ENCODE assay signal across 8 cellular contexts in genomic region chr3:150760431-150761200, GRCh38. TPM values are rescaled to one million over a fixed set of nuclear protein-coding genes. Genes with fewer than 3 reads are reported as not detected.
DNase-seq lines count a peak whose midpoint lies in the region; ATAC-seq, FAIRE-seq and TF ChIP-seq lines count a peak whose summit lies in the region.

No MANE protein-coding gene starts in this region.

- peak overlapping the region; percentile 93 to 97 (median 95) for H3K4me3 Mint-ChIP-seq in CD8-positive, alpha-beta memory T cell

- FAIRE-seq in GM12878 (lab: Jason Lieb, UNC) = no peak

- 2% methylated on average over 6 of the region's 6 CpGs for WGBS in GM12878 (ENCODE audit: insufficient coverage, insufficient replicate concordance, low lambda C conversion rate, missing lambda C conversion rate)

- peaks cover 83% of the 10 kb centered on the region for H3K79me2 ChIP-seq in GM12878 (ENCODE audit: control insufficient read depth, insufficient read depth, low read length)

- H3K9me3 Mint-ChIP-seq in CD8-positive, alpha-beta memory T cell = no peaks in the 10 kb centered on the region

- H3K4me3 ChIP-seq in CD8-positive, alpha-beta memory T cell (ENCODE audit: low read length) = peak overlapping the region; percentile 83
- H3K4me3 ChIP-seq in GM12878 (peak overlapping the region; percentile 94), mucosa of stomach (ENCODE audit: low read length) (peak overlapping the region; percentile 27)

- peak overlapping the region; percentile 95 for H3K27ac ChIP-seq in CD8-positive, alpha-beta memory T cell (ENCODE audit: low read depth, low read length)
- H3K27ac ChIP-seq in KOPT-K1 (ENCODE audit: low read depth, low read length, poor library complexity, severe bottlenecking) (peak overlapping the region; percentile 87), GM12878 (ENCODE audit: control insufficient read depth, insufficient read depth) (peak overlapping the region; percentile 77)

- intact Hi-C loops in GM12878 (cut with micrococcal nuclease; ENCODE audit: unreplicated experiment) = loop anchor here (2.0 to 5.0 kb wide), 4 partner anchors 22 to 1512 kb away; no protein-coding TSS in a partner anchor

- peaks cover 32% of the 10 kb centered on the region for H3K4me1 ChIP-seq in CD8-positive, alpha-beta memory T cell (ENCODE audit: insufficient read depth, low read length)
- H3K4me1 ChIP-seq in GM12878 (ENCODE audit: control insufficient read depth, insufficient read depth, low read length) = peaks cover 12% of the 10 kb centered on the region
- H3K4me1 ChIP-seq in mucosa of stomach (ENCODE audit: control insufficient read depth, insufficient read depth, low read length) = peaks cover 18% of the 10 kb centered on the region

- peak; percentile 31 for ATAC-seq in GM21390 (IDR thresholded peaks at IDR 0.05; ENCODE audit: unreplicated experiment)
- ATAC-seq in GM12878 = peak; percentile 49

- no peaks in the 10 kb centered on the region for H3K36me3 ChIP-seq in CD8-positive, alpha-beta memory T cell (ENCODE audit: insufficient read depth, low read length)
- H3K36me3 ChIP-seq in KOPT-K1 (ENCODE audit: insufficient read depth, low read length) (peaks cover 34% of the 10 kb centered on the region), GM12878 (ENCODE audit: control insufficient read depth in 2 of 2, insufficient read depth in 2 of 2, low read length in 1 of 2) (no peaks in the 10 kb centered on the region; a peak in 1 of 4 replicates), mucosa of stomach (ENCODE audit: control insufficient read depth, insufficient read depth, low read length) (peaks cover 5% of the 10 kb centered on the region)

- H3K27me3 ChIP-seq in CD8-positive, alpha-beta memory T cell (ENCODE audit: insufficient read depth, low read length, poor library complexity, severe bottlenecking) = no peaks in the 10 kb centered on the region
- H3K27me3 ChIP-seq in GM12878 (replicated peaks in 1 of 2; ENCODE audit: control insufficient read depth in 2 of 2, insufficient read depth in 2 of 2, low read length in 1 of 2) (no peaks in the 10 kb centered on the region), mucosa of stomach (ENCODE audit: control insufficient read depth, insufficient read depth, low read length) (no peaks in the 10 kb centered on the region)

- no peak for TF ChIP-seq POLR2A in GM12878 (IDR thresholded peaks at IDR 0.05; ENCODE audit: low read depth, low read length)

- H3K4me1 Mint-ChIP-seq in CD8-positive, alpha-beta memory T cell = peaks cover 60 to 75% (median 75%) of the 10 kb centered on the region in 3 donors

- in situ Hi-C loops in GM12878 (cut with MboI) = no loop called here

- no peak for TF ChIP-seq RAD21 in GM12878 (IDR thresholded peaks at IDR 0.05; ENCODE audit: insufficient read depth, low read depth, low read length)

- H3K4me2 ChIP-seq in GM12878 (ENCODE audit: control insufficient read depth, insufficient read depth) = peak overlapping the region; percentile 78

- H2AFZ ChIP-seq in GM12878 (ENCODE audit: control insufficient read depth, low read depth, low read length) = no peak overlapping the region

- H3K36me3 Mint-ChIP-seq in CD8-positive, alpha-beta memory T cell = peaks cover 0 to 53% (median 11%) of the 10 kb centered on the region in 3 donors

- H3K9ac ChIP-seq in GM12878 (ENCODE audit: control insufficient read depth, insufficient read depth, low read length) = peak overlapping the region; percentile 87
- peak overlapping the region; percentile 83 for H3K9ac ChIP-seq in mucosa of stomach (ENCODE audit: low read length)

- RAD21 ChIA-PET in GM12878 (lab: Charles Lee; ENCODE audit: unreplicated experiment) = interaction anchor here (0.7 to 6.6 kb wide), 13 partner anchors 11 to 215 kb away, joined by 3 to 36 read pairs (median 6); partner anchors contain the start of genes EIF2A, ERICH6, SELENOT and SERP1

- DNase-seq in CD8-positive, alpha-beta memory T cell = peak in 3 of 5 donors; percentile 5 to 22 (median 16)
- DNase-seq in GM12878 (ENCODE audit: low read depth, low spot score) (peak; percentile 45), NCI-H748 (lab: John Stamatoyannopoulos, UW; ENCODE audit: unreplicated experiment) (no peak), hepatic stellate cell (ENCODE audit: low spot score) (no peak), hippocampal formation (lab: John Stamatoyannopoulos, UW) (no peak)

- H4K20me1 ChIP-seq in GM12878 (ENCODE audit: control insufficient read depth, insufficient read depth) = no peaks in the 10 kb centered on the region

- H3K27me3 Mint-ChIP-seq in CD8-positive, alpha-beta memory T cell = peaks cover 0 to 2% of the 10 kb centered on the region in 2 donors

- peak overlapping the region; percentile 86 to 100 (median 97) for H3K27ac Mint-ChIP-seq in CD8-positive, alpha-beta memory T cell

- POLR2A ChIA-PET in CD8-positive, alpha-beta memory T cell (lab: Charles Lee) = interaction anchor here (1.2 to 4.7 kb wide), 4 partner anchors 11 to 215 kb away, joined by 3 to 65 read pairs (median 44); partner anchors contain the start of genes EIF2A, ERICH6, SELENOT and SERP1
- POLR2A ChIA-PET in GM12878 (lab: Charles Lee) = interaction anchor here (0.9 to 7.1 kb wide), 13 partner anchors 9 to 162 kb away, joined by 3 to 40 read pairs (median 5); partner anchors contain the start of gene SELENOT

- H3K9me3 ChIP-seq in CD8-positive, alpha-beta memory T cell (ENCODE audit: low read length) = no peaks in the 10 kb centered on the region
- H3K9me3 ChIP-seq in KOPT-K1 (ENCODE audit: insufficient read depth, low read length, poor library complexity, severe bottlenecking) (no peaks in the 10 kb centered on the region), GM12878 (replicated peaks; ENCODE audit: control insufficient read depth, insufficient read depth, low read length) (no peaks in the 10 kb centered on the region), mucosa of stomach (ENCODE audit: control insufficient read depth, low read length) (no peaks in the 10 kb centered on the region)

- no TSS peak for BruUV-seq in GM12878 (replicated peaks; lab: Mats Ljungman, UMichigan)

- TF ChIP-seq EP300 in GM12878 (IDR thresholded peaks at IDR 0.05; ENCODE audit: borderline replicate concordance in 1 of 2, control insufficient read depth in 1 of 2, low read depth in 2 of 2, low read length in 2 of 2) = no peak; a peak in 1 of 4 replicates

- SMC1A ChIA-PET in GM12878 (lab: Charles Lee; ENCODE audit: uncharacterized antibody, unreplicated experiment) = interaction anchor here (0.7 to 8.5 kb wide), 20 partner anchors 11 to 237 kb away, joined by 3 to 68 read pairs (median 6); partner anchors contain the start of gene ERICH6

- no peak for TF ChIP-seq CTCF in GM12878 (IDR thresholded peaks at IDR 0.05 in 2 of 3, conservative IDR thresholded peaks at IDR 0.05 in 1 of 3; ENCODE audit: control insufficient read depth in 2 of 3, extremely low read depth in 1 of 3, insufficient read depth in 1 of 3, low read depth in 3 of 3, low read length in 3 of 3)

- CTCF ChIA-PET in CD8-positive, alpha-beta memory T cell (lab: Charles Lee) = interaction anchor here (1.0 to 4.6 kb wide), 8 partner anchors 8 to 57 kb away, joined by 3 to 26 read pairs (median 4); partner anchors contain the start of gene ERICH6
- CTCF ChIA-PET in GM12878 (lab: Yijun Ruan, JAX) = interaction anchor here (0.8 to 3.6 kb wide), 8 partner anchors 14 to 348 kb away, joined by 3 to 23 read pairs (median 7); no protein-coding TSS in a partner anchor

TF ChIP-seq in GM12878, 131 proteins besides CTCF, POLR2A, EP300 and RAD21 (continues in another document):
- peak; percentile 71 for TF ChIP-seq MEF2B (IDR thresholded peaks at IDR 0.05; ENCODE audit: partially characterized antibody, poor library complexity, severe bottlenecking)

RNA-seq across cellular contexts. Expression of gene SIAH2, which starts 2.4 kb away (rescaled TPM):
- total RNA-seq in CD8-positive, alpha-beta memory T cell = 100 to 1,000 TPM; 111 to 115 TPM
- 48.1 TPM for polyA plus RNA-seq in CD8-positive, alpha-beta memory T cell
- total RNA-seq in GM12878 (2013; cell fraction: nucleolus; rRNA removed) = 14.5 and 16.2 TPM in 2 replicates
- total RNA-seq in GM12878 (2014; rRNA removed) (41.4 and 47.0 TPM in 2 replicates), GM12878 (2014; rRNA removed; fragmentation: Illumina TruSeq; extraction: Trizol) (26.9 and 27.8 TPM in 2 replicates), GM12878 (2021) (31.7 and 38.0 TPM in 2 replicates)
- 8.3 TPM for polyA plus RNA-seq in GM12878 (2011; ENCODE audit: low read depth)
- polyA plus RNA-seq in GM12878 (2011; rRNA removed) (42.3 and 51.5 TPM in 2 replicates), GM12878 (2014; fragmentation: Illumina TruSeq; extraction: Trizol) (33.7 and 37.2 TPM in 2 replicates), GM12878 (2014; fragmentation: Nextera tagmentation; extraction: Ambion mirVana) (10 to 100 TPM in 1 of 2 experiments, 1 to 10 TPM in 1; 6.1 to 14.2 TPM), GM12878 (2014; rRNA removed) (41.4 and 43.0 TPM in 2 replicates), GM12878 (2016; fragmentation: Nextera tagmentation; extraction: Ambion mirVana) (10 to 100 TPM in 1 of 2 experiments, 1 to 10 TPM in 1; 3.3 to 16.3 TPM)
- 77.7 and 114 TPM in 2 replicates for polyA plus RNA-seq in GM12878 (2011; cell fraction: cytosol; rRNA removed)
- polyA plus RNA-seq in GM12878 (2011; cell fraction: nucleus; rRNA removed) = 83.3 and 88.1 TPM in 2 replicates
- 13.3 and 27.8 TPM in 2 replicates for polyA plus RNA-seq in GM12878 (2012)
- polyA minus RNA-seq in GM12878 (2011; rRNA and poly(A)+ RNA removed) = 59.1 and 114 TPM in 2 replicates
- 28.7 and 37.3 TPM in 2 replicates for polyA minus RNA-seq in GM12878 (2011; cell fraction: cytosol; rRNA and poly(A)+ RNA removed)
- 13.7 and 23.2 TPM in 2 replicates for polyA minus RNA-seq in GM12878 (2011; cell fraction: nucleus; rRNA and poly(A)+ RNA removed)

RNA-seq across cellular contexts. Expression of gene ERICH6, which starts 56.9 kb away (rescaled TPM):
- under 1 TPM in 1 of 2 experiments, not detected in 1; 0.39 TPM for total RNA-seq in CD8-positive, alpha-beta memory T cell
- polyA plus RNA-seq in CD8-positive, alpha-beta memory T cell = not detected
- total RNA-seq in GM12878 (2013; cell fraction: nucleolus; rRNA removed) = not detected in 2 replicates
- total RNA-seq in GM12878 (2014; rRNA removed) (0.06 TPM in 1 of 2 replicates, not detected in the other), GM12878 (2014; rRNA removed; fragmentation: Illumina TruSeq; extraction: Trizol) (0.04 and 0.09 TPM in 2 replicates), GM12878 (2021) (0.40 TPM in 1 of 2 replicates, not detected in the other)
- polyA plus RNA-seq in GM12878 (2011; ENCODE audit: low read depth) = not detected
- polyA plus RNA-seq in GM12878 (2011; rRNA removed) (not detected in 2 replicates), GM12878 (2014; fragmentation: Illumina TruSeq; extraction: Trizol) (not detected in 2 replicates), GM12878 (2014; fragmentation: Nextera tagmentation; extraction: Ambion mirVana) (under 1 TPM in 1 of 2 experiments, not detected in 1; 0.40 TPM), GM12878 (2014; rRNA removed) (not detected in 2 replicates), GM12878 (2016; fragmentation: Nextera tagmentation; extraction: Ambion mirVana) (under 1 TPM in 1 of 2 experiments, not detected in 1; 0.39 TPM)
- 0.18 TPM in 1 of 2 replicates, not detected in the other for polyA plus RNA-seq in GM12878 (2011; cell fraction: cytosol; rRNA removed)
- 0.25 TPM in 1 of 2 replicates, not detected in the other for polyA plus RNA-seq in GM12878 (2011; cell fraction: nucleus; rRNA removed)
- 0.09 TPM in 1 of 2 replicates, not detected in the other for polyA plus RNA-seq in GM12878 (2012)
- not detected in 2 replicates for polyA minus RNA-seq in GM12878 (2011; rRNA and poly(A)+ RNA removed)
- polyA minus RNA-seq in GM12878 (2011; cell fraction: cytosol; rRNA and poly(A)+ RNA removed) = 0.42 TPM in 1 of 2 replicates, not detected in the other
- polyA minus RNA-seq in GM12878 (2011; cell fraction: nucleus; rRNA and poly(A)+ RNA removed) = 0.12 TPM in 1 of 2 replicates, not detected in the other

Comparison
In these comparisons a context has a peak if more than half of its experiments do, and no peak if none do; other contexts are left out.
1. DNase-seq: peak in CD8-positive, alpha-beta memory T cell (3 of 5) and GM12878 (single experiment); none in NCI-H748 (single experiment), hepatic stellate cell (single experiment) and hippocampal formation (0 of 2).
2. H3K4me3 ChIP-seq: peak in every context shown above with its lines; median percentile 94 in GM12878; 83 in CD8-positive, alpha-beta memory T cell; 27 in mucosa of stomach.
3. Peak in every context shown above with its lines, with median percentiles within 50 percentile points of each other: H3K27ac ChIP-seq.